In the genomic region with DNA sequence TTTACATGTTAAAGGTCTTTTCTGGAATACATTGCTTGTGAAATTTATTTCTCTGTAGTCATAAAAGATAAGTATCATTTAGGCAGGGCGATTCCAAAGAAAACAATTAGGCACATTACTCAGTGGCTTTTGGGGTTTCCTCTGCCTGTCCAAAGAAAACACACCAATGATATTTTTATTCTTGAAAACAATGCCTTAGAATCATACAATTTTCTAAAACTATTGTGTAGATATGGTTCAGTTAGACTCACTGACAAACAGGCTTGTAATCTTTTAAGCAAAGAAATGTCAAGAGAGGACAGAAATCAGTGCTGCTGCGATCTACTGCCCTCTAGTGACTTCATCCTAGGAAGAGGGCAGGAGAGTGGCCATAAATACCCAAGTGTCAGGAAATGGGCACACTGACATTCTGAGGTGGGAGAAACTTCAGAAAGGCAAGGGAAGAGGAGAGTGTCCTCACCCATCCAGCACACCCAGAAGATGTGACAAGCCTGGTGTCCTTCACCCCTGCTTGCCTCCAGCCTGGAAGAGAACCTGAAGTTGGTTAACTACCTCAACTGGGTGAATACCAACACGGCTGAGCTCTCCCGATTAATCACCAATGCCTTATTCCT, we compare ENCODE assay signal across 8 cellular contexts.
DNase-seq lines count a peak whose midpoint lies in the region; ATAC-seq and TF ChIP-seq lines count a peak whose summit lies in the region.

No MANE protein-coding gene starts in this region.

- no peak overlapping the region for H4K8ac ChIP-seq in H9 (replicated peaks; ENCODE audit: insufficient read length, low read depth, low read length)

- H2AK5ac ChIP-seq in H9 (ENCODE audit: insufficient read length, low read length), result no peak overlapping the region

- H4K20me1 ChIP-seq in H9 (ENCODE audit: control insufficient read depth, insufficient read depth, insufficient read length), result no peaks in the 10 kb centered on the region

- H3K9me3 Mint-ChIP-seq in Calu3 (ENCODE audit: low read depth, unreplicated experiment) (no peaks in the 10 kb centered on the region), H9 (no peaks in the 10 kb centered on the region)

- no CpG with 5 or more reads among the region's 4 CpGs for WGBS in H9 (ENCODE audit: extremely low coverage, insufficient read length, low lambda C conversion rate)

- no peak overlapping the region for H2BK20ac ChIP-seq in H9 (ENCODE audit: low read depth, low read length, poor library complexity, severe bottlenecking)

- H3K27me3 Mint-ChIP-seq in Calu3 (ENCODE audit: unreplicated experiment) (no peaks in the 10 kb centered on the region), H9 (ENCODE audit: low read depth) (no peaks in the 10 kb centered on the region)

- BruUV-seq in Calu3 (replicated peaks; lab: Mats Ljungman, UMichigan) (no TSS peak), Panc1 (replicated peaks; lab: Mats Ljungman, UMichigan) (no TSS peak)

- no peak overlapping the region for H3K27ac ChIP-seq in H9 (ENCODE audit: insufficient read length, low read depth, low read length)
- no peak overlapping the region for H3K27ac ChIP-seq in Panc1 (ENCODE audit: low read length)
- H3K27ac ChIP-seq in upper lobe of right lung, result no peak overlapping the region

- H2BK15ac ChIP-seq in H9 (ENCODE audit: low read depth, low read length), result no peak overlapping the region

- H3K4me1 Mint-ChIP-seq in Calu3 (ENCODE audit: low read depth, unreplicated experiment), result no peaks in the 10 kb centered on the region
- H3K4me1 Mint-ChIP-seq in H9, result no peaks in the 10 kb centered on the region

- CTCF ChIA-PET in Calu3 (lab: Charles Lee), result interaction anchor here (0.6 kb wide), 1 partner anchor 165 kb away, joined by 7 read pairs; no protein-coding TSS in a partner anchor
- CTCF ChIA-PET in Panc1 (lab: Charles Lee), result no interaction called here

- peak; percentile 26 for DNase-seq in Calu3
- no peak for DNase-seq in H9
- DNase-seq in Panc1 (ENCODE audit: low read depth, low spot score), result peak; percentile 18
- peak; percentile 86 to 89 for DNase-seq in cardiac fibroblast (ENCODE audit: low read depth in 2 of 2)
- DNase-seq in left colon, result no peak
- no peak for DNase-seq in upper lobe of right lung
- no peak for DNase-seq in germinal center (ENCODE audit: low spot score)

- POLR2A ChIA-PET in Panc1 (lab: Charles Lee), result no interaction called here

- H3K27ac Mint-ChIP-seq in Calu3 (ENCODE audit: unreplicated experiment), result no peak overlapping the region
- no peak overlapping the region for H3K27ac Mint-ChIP-seq in H9

- H3K4ac ChIP-seq in H9 (ENCODE audit: low read depth, low read length), result no peak overlapping the region

- H3K23me2 ChIP-seq in H9 (ENCODE audit: insufficient read length, low read depth, low read length, poor library complexity, severe bottlenecking), result no peaks in the 10 kb centered on the region

- H3K56ac ChIP-seq in H9 (ENCODE audit: insufficient read length, low read depth, low read length), result no peak overlapping the region

- no peaks in the 10 kb centered on the region for H3K79me1 ChIP-seq in H9 (ENCODE audit: insufficient read depth, low read depth, low read length, poor library complexity, severe bottlenecking)

- H3K36me3 ChIP-seq in Panc1 (ENCODE audit: control insufficient read depth, insufficient read depth, low read length) (peaks cover 14% of the 10 kb centered on the region), upper lobe of right lung (peaks cover 99% of the 10 kb centered on the region)

- H3T11ph ChIP-seq in H9 (ENCODE audit: low read length), result no peak overlapping the region

- H2BK12ac ChIP-seq in H9 (ENCODE audit: insufficient read length, low read depth, low read length), result no peak overlapping the region

- H3K36me3 Mint-ChIP-seq in Calu3 (ENCODE audit: insufficient read depth, unreplicated experiment) (peaks cover 41% of the 10 kb centered on the region), H9 (ENCODE audit: insufficient read depth in 1 of 3, low read depth in 3 of 3) (peaks cover 20 to 75% (median 67%) of the 10 kb centered on the region in 3 experiments; a peak in 6 of 7 replicates)

- H3K4me3 Mint-ChIP-seq in Calu3 (ENCODE audit: low read depth, unreplicated experiment), result no peak overlapping the region
- no peak overlapping the region for H3K4me3 Mint-ChIP-seq in H9

- TF ChIP-seq CTCF in Calu3 (IDR thresholded peaks at IDR 0.05; ENCODE audit: unreplicated experiment) (peak; percentile 51), H9 (conservative IDR thresholded peaks at IDR 0.05) (peak; percentile 76), Panc1 (IDR thresholded peaks at IDR 0.05) (peak; percentile 83), cardiac fibroblast (IDR thresholded peaks at IDR 0.05; ENCODE audit: low read depth, low read length) (peak; percentile 56), upper lobe of right lung (IDR thresholded peaks at IDR 0.05) (peak; percentile 63)

- H2AFZ ChIP-seq in H9 (ENCODE audit: low read length), result no peak overlapping the region

- H3K23ac ChIP-seq in H9 (ENCODE audit: insufficient read length, low read depth, low read length), result no peak overlapping the region

- no peak overlapping the region for H3K4me2 ChIP-seq in H9 (ENCODE audit: insufficient read depth, insufficient read length, low read length)

- ATAC-seq in Panc1 (peak; percentile 85), left colon (peak; percentile 84), upper lobe of right lung (peak; percentile 82), GM21576 (IDR thresholded peaks at IDR 0.05; ENCODE audit: unreplicated experiment) (no peak)

- H4K91ac ChIP-seq in H9 (ENCODE audit: insufficient read length, low read depth, low read length), result no peak overlapping the region

- in situ Hi-C loops in Panc1 (cut with HindIII; ENCODE audit: low pct_unique_long_range_greater_than_20kb, low sequenced_read_pairs), result no loop called here

- H3K9ac ChIP-seq in H9 (ENCODE audit: extremely low read depth, insufficient read length, low read length), result no peak overlapping the region

- H3K4me1 ChIP-seq in H9 (ENCODE audit: insufficient read depth, low read length), result no peaks in the 10 kb centered on the region
- no peaks in the 10 kb centered on the region for H3K4me1 ChIP-seq in Panc1 (ENCODE audit: control insufficient read depth, insufficient read depth, low read length)
- peaks cover 7% of the 10 kb centered on the region for H3K4me1 ChIP-seq in upper lobe of right lung

- no peak overlapping the region for H2BK5ac ChIP-seq in H9 (ENCODE audit: insufficient read length, low read length)

- H3K79me2 ChIP-seq in H9 (ENCODE audit: insufficient read depth, low read length), result no peaks in the 10 kb centered on the region

- no peak overlapping the region for H2BK120ac ChIP-seq in H9 (ENCODE audit: low read depth, low read length, poor library complexity, severe bottlenecking)

- intact Hi-C loops in Calu3 (cut with micrococcal nuclease; ENCODE audit: unreplicated experiment), result loop anchor here (2.0 kb wide), 1 partner anchor 149 kb away; no protein-coding TSS in a partner anchor
- intact Hi-C loops in Panc1 (cut with micrococcal nuclease; ENCODE audit: unreplicated experiment), result no loop called here
- intact Hi-C loops in left colon (cut with DNase I, micrococcal nuclease), result no loop called here
- intact Hi-C loops in upper lobe of right lung (cut with DNase I), result no loop called here

- H3K27me3 ChIP-seq in H9 (ENCODE audit: insufficient read depth, low read length), result no peaks in the 10 kb centered on the region
- H3K27me3 ChIP-seq in Panc1 (ENCODE audit: control insufficient read depth, insufficient read depth, low read length), result no peaks in the 10 kb centered on the region
- H3K27me3 ChIP-seq in upper lobe of right lung, result no peaks in the 10 kb centered on the region

- H3K14ac ChIP-seq in H9 (ENCODE audit: insufficient read depth, low read length), result no peak overlapping the region

- H3K9me3 ChIP-seq in H9 (ENCODE audit: control insufficient read depth, low read depth, low read length), result no peaks in the 10 kb centered on the region
- no peaks in the 10 kb centered on the region for H3K9me3 ChIP-seq in Panc1 (ENCODE audit: control insufficient read depth, insufficient read depth, low read depth, low read length)
- no peaks in the 10 kb centered on the region for H3K9me3 ChIP-seq in upper lobe of right lung

- H4K5ac ChIP-seq in H9 (ENCODE audit: insufficient read length, low read depth, low read length), result no peak overlapping the region

- H3K4me3 ChIP-seq in Panc1 (ENCODE audit: low read depth in 2 of 2, low read length in 2 of 2) (no peak overlapping the region), cardiac fibroblast (replicated peaks in 1 of 2; ENCODE audit: low read depth in 2 of 2, low read length in 2 of 2) (no peak overlapping the region), upper lobe of right lung (no peak overlapping the region)

- H3K18ac ChIP-seq in H9 (ENCODE audit: insufficient read length, low read depth, low read length), result no peak overlapping the region

Comparison
In these comparisons a context has a peak if more than half of its experiments do, and no peak if none do; other contexts are left out.
1. DNase-seq: peak in Calu3 (single experiment), Panc1 (single experiment) and cardiac fibroblast (2 of 2); none in H9 (single experiment), left colon (0 of 2), upper lobe of right lung (single experiment) and germinal center (single experiment).
2. Peak in every context shown above with its lines, with median percentiles within 50 percentile points of each other: CTCF ChIP-seq.